Comparison of ENCODE assay signal across 22 cellular contexts in the genomic region with DNA sequence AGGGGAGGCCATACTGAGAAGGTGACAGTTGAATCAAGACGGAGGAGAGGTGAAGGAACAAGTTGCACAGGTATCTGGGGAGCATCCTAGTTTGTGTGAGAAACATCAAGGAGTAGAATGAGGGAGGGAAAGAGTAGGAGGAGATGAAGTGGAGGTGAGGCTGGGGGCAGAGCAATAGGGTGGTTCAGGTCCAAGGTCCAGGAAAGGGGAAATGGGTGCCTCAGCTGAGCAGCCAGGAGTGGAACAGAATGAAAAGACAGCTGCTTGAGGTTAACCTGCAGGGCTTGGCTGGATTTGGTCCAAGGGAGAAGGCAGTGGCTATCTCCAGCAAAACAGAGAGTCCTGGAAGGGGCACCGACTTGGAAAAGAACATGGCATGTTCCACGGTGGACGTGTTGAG. TPM values are rescaled to one million over a fixed set of nuclear protein-coding genes. Genes with fewer than 3 reads are reported as not detected.
DNase-seq lines count a peak whose midpoint lies in the region; ATAC-seq and TF ChIP-seq lines count a peak whose summit lies in the region.
"Had no signal": no experiment of that assay in that cellular context is flagged by ENCODE, and none has a peak within 500 bp of the region (broad histone marks: within the 10 kb centered on the region; RNA-seq: fewer than 3 reads in every experiment).

No MANE protein-coding gene starts in this region.

- H3K23me2 ChIP-seq in H9 (ENCODE audit: insufficient read length, low read depth, low read length, poor library complexity, severe bottlenecking) = peaks cover 6% of the 10 kb centered on the region

- H3K4me1 ChIP-seq in H9 (ENCODE audit: insufficient read depth, low read length) = no peaks in the 10 kb centered on the region
- peaks cover 55% of the 10 kb centered on the region in 2 donors for H3K4me1 ChIP-seq in thyroid gland

- no peak overlapping the region for H3K56ac ChIP-seq in H9 (ENCODE audit: insufficient read length, low read depth, low read length)

- H3K4me3 Mint-ChIP-seq in H9 = no peak overlapping the region
- H3K4me3 Mint-ChIP-seq: CD4-positive, alpha-beta T cell had no signal

- H3K4me2 ChIP-seq in H9 (ENCODE audit: insufficient read depth, insufficient read length, low read length) = no peak overlapping the region
- H3K4me2 ChIP-seq: KMS-11 had no signal

- H3T11ph ChIP-seq in H9 (ENCODE audit: low read length) = no peak overlapping the region

- H3K27me3 ChIP-seq in H9 (ENCODE audit: insufficient read depth, low read length) (no peaks in the 10 kb centered on the region), thyroid gland (no peaks in the 10 kb centered on the region)
- H3K27me3 ChIP-seq: Peyer's patch had no signal

- H3K14ac ChIP-seq in H9 (ENCODE audit: insufficient read depth, low read length) = peak overlapping the region; percentile 62; the same call in 1 of the 2 replicates

- no peaks in the 10 kb centered on the region for H4K20me1 ChIP-seq in H9 (ENCODE audit: control insufficient read depth, insufficient read depth, insufficient read length)

- H3K27me3 Mint-ChIP-seq in H9 (ENCODE audit: low read depth) = peaks cover 8% of the 10 kb centered on the region

- H3K4me1 Mint-ChIP-seq in H9 = peaks cover 20 to 22% of the 10 kb centered on the region in 2 experiments

- no peaks in the 10 kb centered on the region; a peak in 1 of 5 replicates for H3K9me3 Mint-ChIP-seq in H9
- H3K9me3 Mint-ChIP-seq: CD4-positive, alpha-beta T cell had no signal

- WGBS in H9 (ENCODE audit: extremely low coverage, insufficient read length, low lambda C conversion rate) = no CpG with 5 or more reads among the region's 4 CpGs
- WGBS in thyroid gland, 2 donors = 66 to 70% methylated on average over 4 of the region's 4 CpGs

- H3K79me1 ChIP-seq in H9 (ENCODE audit: insufficient read depth, low read depth, low read length, poor library complexity, severe bottlenecking) = no peaks in the 10 kb centered on the region

- no peak overlapping the region for H3K4me3 ChIP-seq in thyroid gland (replicated peaks in 1 of 3)

- no peak overlapping the region for H3K4ac ChIP-seq in H9 (ENCODE audit: low read depth, low read length)

- DNase-seq in Caki2 (ENCODE audit: low read depth) = peak; percentile 46
- no peak for DNase-seq in H9
- DNase-seq in glomerular visceral epithelial cell (ENCODE audit: extremely low spot score) = peak; percentile 23
- peak; percentile 35 to 39 for DNase-seq in thyroid gland
- no peak for DNase-seq in HuH-7.5 (ENCODE audit: low spot score)
- no peak for DNase-seq in stimulated activated CD4-positive, alpha-beta T cell treated with anti-CD3 and anti-CD28 coated beads, Interleukin-15, amount 100 ng/mL, for 24 hours
- DNase-seq: CD4-positive, alpha-beta T cell; DMS53; EL; H7; IMR-90; NCI-H1105; NCI-H2029 treated with DMSO at 0.1 percent for 48 hours; NCI-H226; NCI-H510A treated with DMSO at 0.1 percent for 48 hours; NCI-H774; SW 1271 had no signal

- no peak overlapping the region for H2BK15ac ChIP-seq in H9 (ENCODE audit: low read depth, low read length)

- no peak for ATAC-seq in GM21423 (IDR thresholded peaks at IDR 0.05; ENCODE audit: unreplicated experiment)

- no peak for TF ChIP-seq POLR2A in thyroid gland (IDR thresholded peaks at IDR 0.05)

- no peaks in the 10 kb centered on the region for H3K79me2 ChIP-seq in H9 (ENCODE audit: insufficient read depth, low read length)

- no peak overlapping the region for H2AK5ac ChIP-seq in H9 (ENCODE audit: insufficient read length, low read length)

- no peak overlapping the region for H2BK20ac ChIP-seq in H9 (ENCODE audit: low read depth, low read length, poor library complexity, severe bottlenecking)

- no peak overlapping the region for H4K8ac ChIP-seq in H9 (replicated peaks; ENCODE audit: insufficient read length, low read depth, low read length)

- H3K27ac Mint-ChIP-seq in H9 = peak overlapping the region in 1 of 3 experiments; percentile 45; a peak in 1 of 7 replicates
- H3K27ac Mint-ChIP-seq: CD4-positive, alpha-beta T cell had no signal

- H4K91ac ChIP-seq in H9 (ENCODE audit: insufficient read length, low read depth, low read length) = no peak overlapping the region

- no peaks in the 10 kb centered on the region; a peak in 2 of 7 replicates for H3K36me3 Mint-ChIP-seq in H9 (ENCODE audit: insufficient read depth in 1 of 3, low read depth in 3 of 3)

- H3K9ac ChIP-seq in H9 (ENCODE audit: extremely low read depth, insufficient read length, low read length) = no peak overlapping the region
- H3K9ac ChIP-seq: KMS-11 had no signal

- in situ Hi-C loops in Caki2 (cut with HindIII; ENCODE audit: low pct_unique_long_range_greater_than_20kb, low sequenced_read_pairs) = no loop called here

- intact Hi-C loops in thyroid gland (cut with DNase I) = no loop called here

- no peak overlapping the region for H3K23ac ChIP-seq in H9 (ENCODE audit: insufficient read length, low read depth, low read length)

- H2BK12ac ChIP-seq in H9 (ENCODE audit: insufficient read length, low read depth, low read length) = no peak overlapping the region

- no peak overlapping the region for H3K18ac ChIP-seq in H9 (ENCODE audit: insufficient read length, low read depth, low read length)

- TF ChIP-seq CTCF in H9 (conservative IDR thresholded peaks at IDR 0.05) (no peak), thyroid gland (IDR thresholded peaks at IDR 0.05) (no peak)

- H3K36me3 ChIP-seq in thyroid gland = no peaks in the 10 kb centered on the region
- H3K36me3 ChIP-seq: Peyer's patch had no signal

- no peak overlapping the region for H2BK120ac ChIP-seq in H9 (ENCODE audit: low read depth, low read length, poor library complexity, severe bottlenecking)

- H2AFZ ChIP-seq in H9 (ENCODE audit: low read length) = no peak overlapping the region

- H3K9me3 ChIP-seq in H9 (ENCODE audit: control insufficient read depth, low read depth, low read length) (no peaks in the 10 kb centered on the region), thyroid gland (no peaks in the 10 kb centered on the region)
- H3K9me3 ChIP-seq: Peyer's patch had no signal

- no peak overlapping the region for H3K27ac ChIP-seq in H9 (ENCODE audit: insufficient read length, low read depth, low read length)
- H3K27ac ChIP-seq in thyroid gland = peak overlapping the region in 2 of 3 donors; percentile 12 to 77
- H3K27ac ChIP-seq: HL-60, KMS-11 had no signal

- H2BK5ac ChIP-seq in H9 (ENCODE audit: insufficient read length, low read length) = no peak overlapping the region

- H4K5ac ChIP-seq in H9 (ENCODE audit: insufficient read length, low read depth, low read length) = no peak overlapping the region

RNA-seq across cellular contexts. Expression of gene SLC1A1, which starts 5.3 kb away (rescaled TPM):
- total RNA-seq in Caki2 (2014; rRNA removed; shearing (Covaris generic); ENCODE audit: low replicate concordance) = 39.8 and 41.6 TPM in 2 replicates
- total RNA-seq in H9 (2021) (4.2 and 4.7 TPM in 2 replicates), thyroid gland (10 to 100 TPM; 48.4 to 56.7 (median 49.7) TPM)
- total RNA-seq: OCI-LY7 had no signal

Comparison
In these comparisons a context has a peak if more than half of its experiments do, and no peak if none do; other contexts are left out.
1. DNase-seq: peak in Caki2 (single experiment), glomerular visceral epithelial cell (single experiment) and thyroid gland (2 of 2); none in H9 (single experiment), HuH-7.5 (single experiment) and stimulated activated CD4-positive, alpha-beta T cell treated with anti-CD3 and anti-CD28 coated beads, Interleukin-15, amount 100 ng/mL, for 24 hours (single experiment).